In the genomic region with DNA sequence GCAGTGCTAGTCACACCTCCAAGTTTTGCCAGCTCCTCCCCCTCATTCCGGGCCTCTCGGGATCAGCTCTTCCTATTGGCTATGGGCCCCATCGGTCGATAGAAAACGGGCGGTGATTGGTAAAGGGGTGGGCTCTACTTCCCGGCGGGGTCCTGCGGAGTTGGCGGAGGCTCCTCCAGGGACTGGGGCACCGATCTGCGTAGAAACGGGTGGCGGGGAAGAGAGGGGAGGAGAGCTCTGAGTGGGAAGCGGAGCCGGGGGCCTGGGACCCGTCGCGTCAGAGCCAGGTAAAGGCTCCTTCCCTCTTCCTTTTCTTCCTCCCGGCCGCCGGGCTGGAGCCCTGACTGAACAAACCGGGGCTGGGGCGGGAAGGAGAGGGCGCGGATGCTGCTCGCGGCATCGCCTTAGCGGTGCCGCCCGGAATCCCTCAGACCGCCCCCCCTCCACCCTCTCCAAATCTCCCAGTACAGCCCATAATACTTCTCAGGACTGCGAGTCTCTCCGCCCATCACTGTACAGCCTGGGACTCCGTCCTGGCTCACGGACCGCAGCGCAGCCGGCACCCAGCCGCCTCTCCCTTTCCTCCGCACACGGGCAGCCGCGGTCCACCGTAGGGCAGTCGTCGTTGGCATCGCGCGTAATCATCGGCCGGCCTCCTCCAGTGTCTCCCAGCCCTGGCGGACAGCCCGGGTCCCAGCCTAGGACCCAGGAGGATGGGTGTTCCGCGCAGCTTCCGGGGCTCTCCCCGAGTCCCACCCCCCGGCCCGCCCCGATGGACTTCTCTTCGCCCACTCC, we compare ENCODE assay signal across 8 cellular contexts. TPM values are rescaled to one million over a fixed set of nuclear protein-coding genes. Genes with fewer than 3 reads are reported as not detected.
DNase-seq lines count a peak whose midpoint lies in the region; ATAC-seq, FAIRE-seq and TF ChIP-seq lines count a peak whose summit lies in the region.
"Not testable (repeated sequence)": the region's sequence is repeated elsewhere in the genome, so short reads cannot be mapped to it uniquely, and the experiment has no call there.

A gene (plus strand): TSS at position 178 of the 795 bp plus-strand sequence. CDS start 2,430 bp downstream, outside the sequence.

- in situ Hi-C loops in K562 (cut with MboI) = not testable (repeated sequence)

- FAIRE-seq in K562 (lab: Jason Lieb, UNC) = not testable (repeated sequence)

- not testable (repeated sequence) for TF ChIP-seq POLR2A in K562 (conservative IDR thresholded peaks at IDR 0.05); testis (IDR thresholded peaks at IDR 0.05)

- TF ChIP-seq CTCF in GM12865 (IDR thresholded peaks at IDR 0.05; ENCODE audit: insufficient read depth, low read depth, low read length, missing control alignments); WI38 (IDR thresholded peaks at IDR 0.05; ENCODE audit: low read depth, low read length); K562 (IDR thresholded peaks at IDR 0.05 in 2 of 3, conservative IDR thresholded peaks at IDR 0.05 in 1 of 3; ENCODE audit: insufficient read depth in 2 of 3, low read depth in 1 of 3, low read length in 3 of 3); testis (IDR thresholded peaks at IDR 0.05): not testable (repeated sequence)

- 0% methylated on average over 1 of the region's 63 CpGs for WGBS in K562 (ENCODE audit: insufficient coverage, low coverage, missing lambda C conversion rate)
- WGBS in testis, 2 donors = 0% methylated on average over 20 of the region's 63 CpGs; no CpG with 5 or more reads in 1 of the 2 donors

- H4K20me1 ChIP-seq in K562 (replicated peaks; ENCODE audit: control insufficient read depth, insufficient read depth, low read length) = not testable (repeated sequence)

- ATAC-seq in HG03066 (IDR thresholded peaks at IDR 0.05; ENCODE audit: low read depth, unreplicated experiment) (peak; percentile 3), K562 (peak; percentile 83), left ventricle myocardium superior (peak; percentile 49)

- H3K79me2 ChIP-seq in K562 (ENCODE audit: control insufficient read depth, insufficient read depth, low read length) = not testable (repeated sequence)

- intact Hi-C loops in K562 (cut with micrococcal nuclease); left ventricle myocardium superior (cut with micrococcal nuclease); posterior cingulate gyrus (cut with DNase I); testis (cut with DNase I; ENCODE audit: low total_unique reads): not testable (repeated sequence)

- POLR2A ChIA-PET in K562 (lab: Yijun Ruan, JAX) = not testable (repeated sequence)

- not testable (repeated sequence) for H3K9me3 ChIP-seq in K562 (replicated peaks; ENCODE audit: control insufficient read depth, insufficient read depth, low read depth, low read length); testis

- H3K27ac ChIP-seq in K562 (ENCODE audit: extremely low read depth, low read depth, low read length) = not testable (repeated sequence)
- peak within 1 kb of the TSS; percentile 82 to 83 for H3K27ac ChIP-seq in testis

- BruUV-seq in K562 (replicated peaks; lab: Mats Ljungman, UMichigan) = TSS peak; percentile 59

- H3K27me3 ChIP-seq in K562 (ENCODE audit: control insufficient read depth in 2 of 2, insufficient read depth in 2 of 2, low read length in 2 of 2); testis: not testable (repeated sequence)

- not testable (repeated sequence) for H2AFZ ChIP-seq in K562 (ENCODE audit: low read depth, low read length)

- DNase-seq in GM12865 (ENCODE audit: low read depth) (peak; percentile 56), NCI-H2227 (lab: John Stamatoyannopoulos, UW; ENCODE audit: unreplicated experiment) (peak; percentile 63), K562 (ENCODE audit: extremely low read depth in 1 of 4, low spot score in 3 of 4) (peak in 1 of 4 experiments; percentile 64), left ventricle myocardium superior (peak; percentile 73), posterior cingulate gyrus (peak; percentile 51 to 96 (median 66)), testis (peak; percentile 56)

- H3K4me3 ChIP-seq in GM12865 (ENCODE audit: low read depth, low read length) (peak within 1 kb of the TSS; percentile 61), WI38 (ENCODE audit: low read depth, low read length) (peak within 1 kb of the TSS; percentile 54), K562 (peak within 1 kb of the TSS; percentile 50), testis (peak within 1 kb of the TSS; percentile 55 to 61)

- not testable (repeated sequence) for H3K9me1 ChIP-seq in K562 (ENCODE audit: control insufficient read depth, insufficient read depth, low read length)

- H3K4me2 ChIP-seq in K562 (ENCODE audit: insufficient read depth, low read length) = peak within 1 kb of the TSS; percentile 46; the same call in 1 of the 2 replicates

- TF ChIP-seq EP300 in K562 (IDR thresholded peaks at IDR 0.05; ENCODE audit: low read length) = not testable (repeated sequence)

- H3K36me3 ChIP-seq in K562 (ENCODE audit: control insufficient read depth, insufficient read depth, low read length); testis (ENCODE audit: low read depth, missing control alignments): not testable (repeated sequence)

- H3K9ac ChIP-seq in K562 (ENCODE audit: insufficient read depth in 1 of 2, low read depth in 2 of 2, low read length in 2 of 2) = peak within 1 kb of the TSS in 1 of 2 experiments; percentile 82; a peak in 2 of 4 replicates

- CTCF ChIA-PET in K562 (lab: Yijun Ruan, JAX; ENCODE audit: low intra/inter-chr PET ratio) = not testable (repeated sequence)

- TF ChIP-seq RAD21 in K562 (CRISPR knock-in tag; conservative IDR thresholded peaks at IDR 0.05 in 1 of 2, IDR thresholded peaks at IDR 0.05 in 1 of 2) = not testable (repeated sequence)

- H3K4me1 ChIP-seq in K562 (replicated peaks in 1 of 2; ENCODE audit: control insufficient read depth in 2 of 2, insufficient read depth in 2 of 2, low read length in 2 of 2); testis: not testable (repeated sequence)

TF ChIP-seq in K562, 482 proteins besides CTCF, POLR2A, EP300 and RAD21:
- TF ChIP-seq, protein P1, sequence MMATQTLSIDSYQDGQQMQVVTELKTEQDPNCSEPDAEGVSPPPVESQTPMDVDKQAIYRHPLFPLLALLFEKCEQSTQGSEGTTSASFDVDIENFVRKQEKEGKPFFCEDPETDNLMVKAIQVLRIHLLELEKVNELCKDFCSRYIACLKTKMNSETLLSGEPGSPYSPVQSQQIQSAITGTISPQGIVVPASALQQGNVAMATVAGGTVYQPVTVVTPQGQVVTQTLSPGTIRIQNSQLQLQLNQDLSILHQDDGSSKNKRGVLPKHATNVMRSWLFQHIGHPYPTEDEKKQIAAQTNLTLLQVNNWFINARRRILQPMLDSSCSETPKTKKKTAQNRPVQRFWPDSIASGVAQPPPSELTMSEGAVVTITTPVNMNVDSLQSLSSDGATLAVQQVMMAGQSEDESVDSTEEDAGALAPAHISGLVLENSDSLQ (IDR thresholded peaks at IDR 0.05) = peak; percentile 58; the same call in 1 of the 2 replicates
- peak; percentile 94 for TF ChIP-seq HNRNPLL (IDR thresholded peaks at IDR 0.05; ENCODE audit: low read depth, low read length, poor library complexity, severe bottlenecking)
- TF ChIP-seq, protein P2, sequence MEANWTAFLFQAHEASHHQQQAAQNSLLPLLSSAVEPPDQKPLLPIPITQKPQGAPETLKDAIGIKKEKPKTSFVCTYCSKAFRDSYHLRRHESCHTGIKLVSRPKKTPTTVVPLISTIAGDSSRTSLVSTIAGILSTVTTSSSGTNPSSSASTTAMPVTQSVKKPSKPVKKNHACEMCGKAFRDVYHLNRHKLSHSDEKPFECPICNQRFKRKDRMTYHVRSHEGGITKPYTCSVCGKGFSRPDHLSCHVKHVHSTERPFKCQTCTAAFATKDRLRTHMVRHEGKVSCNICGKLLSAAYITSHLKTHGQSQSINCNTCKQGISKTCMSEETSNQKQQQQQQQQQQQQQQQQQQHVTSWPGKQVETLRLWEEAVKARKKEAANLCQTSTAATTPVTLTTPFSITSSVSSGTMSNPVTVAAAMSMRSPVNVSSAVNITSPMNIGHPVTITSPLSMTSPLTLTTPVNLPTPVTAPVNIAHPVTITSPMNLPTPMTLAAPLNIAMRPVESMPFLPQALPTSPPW (CRISPR knock-in tag; IDR thresholded peaks at IDR 0.05) = peak; percentile 44; the same call in 1 of the 2 replicates
TF ChIP-seq in K562: peak in this region for 3; not testable (repeated sequence) for 479.

RNA-seq across cellular contexts. Expression of the gene that starts here (rescaled TPM):
- 121 and 136 TPM in 2 replicates for total RNA-seq in K562 (2011; cell fraction: chromatin; rRNA removed; ENCODE audit: low replicate concordance)
- 59.9 and 74.1 TPM in 2 replicates for total RNA-seq in K562 (2011; cell fraction: nucleolus; rRNA removed)
- total RNA-seq in K562 (2011; cell fraction: nucleoplasm; rRNA removed) = 101 and 123 TPM in 2 replicates
- total RNA-seq in K562 (2014; rRNA removed) (29.2 and 35.6 TPM in 2 replicates), K562 (2014; rRNA removed; fragmentation: Illumina TruSeq; extraction: Trizol) (15.3 and 15.6 TPM in 2 replicates), K562 (2015; rRNA removed; fragmentation: Illumina TruSeq; extraction: Trizol) (14.9 TPM in 2 replicates), K562 (2021) (50.7 and 54.7 TPM in 2 replicates), left ventricle myocardium superior (19.6 TPM), testis (10 to 100 TPM; 52.8 to 54.3 TPM)
- polyA plus RNA-seq in K562 (2011; rRNA removed) (10.5 and 12.5 TPM in 2 replicates), K562 (2014; fragmentation: Illumina TruSeq; extraction: Trizol) (23.8 and 26.3 TPM in 2 replicates), K562 (2014; fragmentation: Nextera tagmentation; extraction: Ambion mirVana) (1 to 10 TPM; 4.1 to 5.3 TPM), K562 (2014; rRNA removed) (19.1 and 22.0 TPM in 2 replicates), testis (ENCODE audit: insufficient read depth, low read depth, low replicate concordance) (34.4 TPM)
- polyA plus RNA-seq in K562 (2011; cell fraction: cytosol; rRNA removed) = 15.0 and 17.1 TPM in 2 replicates
- polyA plus RNA-seq in K562 (2011; cell fraction: nucleus; rRNA removed) = 37.9 and 70.6 TPM in 2 replicates
- polyA plus RNA-seq in K562 (2012) = 24.1 and 37.6 TPM in 2 replicates
- polyA minus RNA-seq in K562 (2011; rRNA and poly(A)+ RNA removed) = 32.8 and 33.5 TPM in 2 replicates
- polyA minus RNA-seq in K562 (2011; cell fraction: cytosol; rRNA and poly(A)+ RNA removed) = 19.7 and 34.8 TPM in 2 replicates
- 46.9 and 53.1 TPM in 2 replicates for polyA minus RNA-seq in K562 (2011; cell fraction: nucleus; rRNA and poly(A)+ RNA removed)

Comparison
In these comparisons a context has a peak if more than half of its experiments do, and no peak if none do; other contexts are left out.
1. ATAC-seq: peak in every context shown above with its lines; median percentile 83 in K562; 49 in left ventricle myocardium superior; 3 in HG03066.